8 cellular contexts compared by ENCODE assay signal in the genomic region with DNA sequence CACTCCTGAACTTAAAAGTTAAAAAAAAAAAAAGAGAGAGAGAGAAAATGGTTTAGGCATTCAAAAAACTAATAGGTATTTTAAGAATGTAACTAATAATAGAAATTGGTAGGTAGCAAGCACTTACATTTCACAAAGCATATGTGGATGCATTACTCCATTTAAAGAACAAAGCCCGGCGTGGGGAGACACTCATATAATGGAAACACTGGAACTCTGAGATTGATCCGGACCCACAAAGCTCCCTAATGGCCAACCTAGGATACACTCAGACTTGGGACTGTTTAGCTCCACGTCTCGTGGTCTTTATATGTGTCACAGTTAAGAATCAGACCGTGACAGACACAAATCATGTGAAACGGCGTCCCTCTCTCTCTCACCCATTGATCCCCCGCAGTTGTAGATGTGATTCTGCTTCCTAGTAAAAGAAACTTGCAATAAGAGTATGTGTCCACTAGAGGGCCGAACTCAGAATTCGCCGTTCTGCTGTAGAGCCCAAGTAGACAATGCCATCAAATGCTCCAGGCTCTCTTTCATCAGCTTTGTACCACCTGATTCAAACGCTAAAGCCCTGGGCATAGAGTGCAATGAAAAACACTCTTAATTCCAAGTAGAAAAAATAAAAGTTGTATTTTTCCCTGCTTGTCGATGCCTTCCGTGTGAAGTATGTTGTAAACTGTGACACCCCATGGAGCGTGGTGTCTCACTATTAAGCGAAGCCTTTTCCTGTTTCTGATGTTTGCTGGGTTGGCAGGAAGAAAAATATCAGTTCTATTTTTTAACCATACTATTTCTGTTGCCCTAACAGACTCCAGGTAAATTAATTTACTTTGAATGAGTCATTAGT.
DNase-seq lines count a peak whose midpoint lies in the region; ATAC-seq, FAIRE-seq and TF ChIP-seq lines count a peak whose summit lies in the region.

No MANE protein-coding gene starts in this region.

- CTCF ChIA-PET in Panc1 (lab: Charles Lee): interaction anchor here (0.6 to 0.7 kb wide), 2 partner anchors 213 to 621 kb away, joined by 3 to 5 read pairs; no protein-coding TSS in a partner anchor

- no peaks in the 10 kb centered on the region for H3K9me3 ChIP-seq in Panc1 (ENCODE audit: control insufficient read depth, insufficient read depth, low read depth, low read length)
- no peaks in the 10 kb centered on the region for H3K9me3 ChIP-seq in colonic mucosa
- no peaks in the 10 kb centered on the region for H3K9me3 ChIP-seq in stomach

- 28 to 32% (median 30%) methylated on average over 17 of the region's 17 CpGs for WGBS in stomach, 5 donors

- TF ChIP-seq CTCF in Panc1 (IDR thresholded peaks at IDR 0.05) (peak; percentile 85), colonic mucosa (IDR thresholded peaks at IDR 0.05) (peak; percentile 67), stomach (IDR thresholded peaks at IDR 0.05) (peak in 4 of 7 experiments; percentile 34 to 73 (median 62))

- in situ Hi-C loops in Panc1 (cut with HindIII; ENCODE audit: low pct_unique_long_range_greater_than_20kb, low sequenced_read_pairs): no loop called here

- ATAC-seq in Panc1: peak; percentile 87
- ATAC-seq in left lobe of liver: peak; percentile 94

- peak; percentile 72 for FAIRE-seq in A204.1 (lab: Jason Lieb, UNC)
- FAIRE-seq in H54 (lab: Jason Lieb, UNC): peak; percentile 33

- no peak overlapping the region for H3K9ac ChIP-seq in colonic mucosa (ENCODE audit: low read depth in 2 of 2, low read length in 2 of 2)

- H3K27me3 ChIP-seq in Panc1 (ENCODE audit: control insufficient read depth, insufficient read depth, low read length): no peaks in the 10 kb centered on the region
- H3K27me3 ChIP-seq in colonic mucosa: no peaks in the 10 kb centered on the region
- H3K27me3 ChIP-seq in stomach: peaks cover 0 to 7% (median 0%) of the 10 kb centered on the region in 3 donors

- H3K4me1 ChIP-seq in Panc1 (ENCODE audit: control insufficient read depth, insufficient read depth, low read length): no peaks in the 10 kb centered on the region
- no peaks in the 10 kb centered on the region for H3K4me1 ChIP-seq in colonic mucosa
- H3K4me1 ChIP-seq in stomach: no peaks in the 10 kb centered on the region

- intact Hi-C loops in Panc1 (cut with micrococcal nuclease; ENCODE audit: unreplicated experiment): no loop called here
- intact Hi-C loops in colonic mucosa (cut with DNase I): loop anchor here (5.0 kb wide), 1 partner anchor 1186 kb away; no protein-coding TSS in a partner anchor
- intact Hi-C loops in stomach (cut with DNase I; ENCODE audit: low total_unique reads): no loop called here

- DNase-seq in GM04503 (ENCODE audit: low read depth): peak; percentile 13
- peak; percentile 11 for DNase-seq in H54 (ENCODE audit: insufficient read length, low spot score)
- DNase-seq in Jurkat, Clone E6-1 (ENCODE audit: low read depth, low spot score): peak; percentile 63
- DNase-seq in Panc1 (ENCODE audit: low read depth, low spot score): peak; percentile 50
- DNase-seq in colonic mucosa: peak; percentile 25
- no peak for DNase-seq in left lobe of liver (ENCODE audit: low spot score)
- DNase-seq in stomach: peak; percentile 29

- POLR2A ChIA-PET in Panc1 (lab: Charles Lee): no interaction called here

- TF ChIP-seq EP300 in stomach (IDR thresholded peaks at IDR 0.05): no peak

- TF ChIP-seq POLR2A in H54 (IDR thresholded peaks at IDR 0.05; ENCODE audit: low read depth, low read length) (no peak), stomach (IDR thresholded peaks at IDR 0.05) (no peak)

- H3K36me3 ChIP-seq in Panc1 (ENCODE audit: control insufficient read depth, insufficient read depth, low read length) (no peaks in the 10 kb centered on the region), colonic mucosa (no peaks in the 10 kb centered on the region), stomach (no peaks in the 10 kb centered on the region)

- H3K4me3 ChIP-seq in Jurkat, Clone E6-1 (ENCODE audit: low read length): no peak overlapping the region
- H3K4me3 ChIP-seq in Panc1 (ENCODE audit: low read depth in 2 of 2, low read length in 2 of 2) (no peak overlapping the region), colonic mucosa (no peak overlapping the region), stomach (no peak overlapping the region)

- H3K27ac ChIP-seq in Panc1 (ENCODE audit: low read length): no peak overlapping the region
- H3K27ac ChIP-seq in colonic mucosa: no peak overlapping the region
- no peak overlapping the region for H3K27ac ChIP-seq in stomach

- no TSS peak for BruUV-seq in Panc1 (replicated peaks; lab: Mats Ljungman, UMichigan)
